Comparison of ENCODE assay signal across 26 cellular contexts in the genomic region with DNA sequence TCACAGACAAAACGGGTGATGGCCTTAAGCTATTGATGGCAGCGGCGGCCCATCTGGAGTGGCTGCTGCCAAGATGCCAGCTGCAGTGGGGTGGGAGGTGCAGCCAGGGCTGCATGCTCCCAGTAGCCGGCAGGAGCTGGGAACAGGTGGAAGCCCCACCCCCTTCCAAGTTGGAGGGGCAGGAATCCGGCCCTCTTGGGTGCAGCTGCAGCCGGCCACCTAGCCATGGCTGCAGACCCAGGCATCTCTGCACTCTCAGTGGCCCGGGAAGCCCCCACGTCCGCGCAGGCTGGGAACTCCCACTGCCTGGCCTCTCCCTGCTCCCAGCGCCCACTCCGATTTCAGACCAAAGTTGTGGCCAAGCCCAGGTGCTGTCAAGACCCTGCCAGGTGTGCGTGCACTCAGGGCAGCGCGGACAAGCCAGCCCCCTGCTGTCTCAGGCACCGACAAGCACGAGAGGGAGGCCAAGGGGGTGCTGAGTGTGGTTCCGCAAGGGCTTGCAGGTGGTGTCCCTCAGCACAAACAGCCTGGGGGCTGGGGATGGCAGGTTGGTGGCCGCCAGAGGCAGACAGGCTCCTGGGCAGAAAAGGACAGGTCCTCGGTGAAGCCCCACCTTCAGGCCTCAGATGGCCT.
DNase-seq lines count a peak whose midpoint lies in the region; ATAC-seq and TF ChIP-seq lines count a peak whose summit lies in the region.
"Had no signal": no experiment of that assay in that cellular context is flagged by ENCODE, and none has a peak within 500 bp of the region (broad histone marks: within the 10 kb centered on the region; RNA-seq: fewer than 3 reads in every experiment).

No MANE protein-coding gene starts in this region.

- H3K36me3 ChIP-seq in GM23338 (ENCODE audit: insufficient read depth) = no peaks in the 10 kb centered on the region
- no peaks in the 10 kb centered on the region for H3K36me3 ChIP-seq in endodermal cell (ENCODE audit: control insufficient read depth, insufficient read depth, low read length)
- H3K36me3 ChIP-seq: BLaER1, cardiac muscle cell, SJCRH30, upper lobe of left lung had no signal

- H3K4me3 Mint-ChIP-seq in GM23338 = no peak overlapping the region
- H3K4me3 Mint-ChIP-seq in endodermal cell = no peak overlapping the region
- no peak overlapping the region for H3K4me3 Mint-ChIP-seq in nephron progenitor cell
- no peak overlapping the region for H3K4me3 Mint-ChIP-seq in activated naive CD8-positive, alpha-beta T cell treated with anti-CD3 and anti-CD28 coated beads, Interleukin-2, amount 50 U/mL, for 24 hours
- H3K4me3 Mint-ChIP-seq: activated T-cell treated with anti-CD3 and anti-CD28 coated beads, Interleukin-2, amount 50 U/mL, for 4 hours; memory B cell; naive thymus-derived CD8-positive, alpha-beta T cell had no signal

- DNase-seq in COLO668 (lab: John Stamatoyannopoulos, UW; ENCODE audit: unreplicated experiment) = peak; percentile 31
- peak; percentile 5 for DNase-seq in GM23338 (ENCODE audit: low spot score)
- peak; percentile 30 for DNase-seq in NCI-H345 treated with DMSO at 0.1 percent for 48 hours (lab: John Stamatoyannopoulos, UW; ENCODE audit: unreplicated experiment)
- peak; percentile 63 for DNase-seq in endodermal cell
- DNase-seq in nephron progenitor cell = no peak
- DNase-seq in NCI-H774 (lab: John Stamatoyannopoulos, UW) = no peak
- DNase-seq in activated naive CD8-positive, alpha-beta T cell treated with anti-CD3 and anti-CD28 coated beads, Interleukin-2, amount 50 U/mL, for 24 hours = no peak
- no peak for DNase-seq in DMS153 treated with DMSO at 0.1 percent for 48 hours (lab: John Stamatoyannopoulos, UW; ENCODE audit: unreplicated experiment)
- DNase-seq: activated CD8-positive, alpha-beta memory T cell treated with anti-CD3 and anti-CD28 coated beads for 24 hours; activated naive CD4-positive, alpha-beta T cell treated with Interleukin-2 at 50 U/mL for 16 hours; activated T-cell treated with anti-CD3 and anti-CD28 coated beads, Interleukin-2, amount 50 U/mL, for 4 hours; amniotic stem cell; Calu3; dermis blood vessel endothelial cell; naive thymus-derived CD8-positive, alpha-beta T cell; NCI-H2081; NCI-H526 treated with DMSO at 0.1 percent for 48 hours; PC-9; right cardiac atrium; SJCRH30; T-helper 1 cell had no signal

- no peaks in the 10 kb centered on the region for H3K9me3 ChIP-seq in endodermal cell (ENCODE audit: control insufficient read depth, low read length)
- H3K9me3 ChIP-seq: BLaER1, SJCRH30, upper lobe of left lung had no signal

- H3K9me3 Mint-ChIP-seq in GM23338 (no peaks in the 10 kb centered on the region), endodermal cell (no peaks in the 10 kb centered on the region), nephron progenitor cell (peaks cover 3% of the 10 kb centered on the region)
- peaks cover 13% of the 10 kb centered on the region for H3K9me3 Mint-ChIP-seq in activated naive CD8-positive, alpha-beta T cell treated with anti-CD3 and anti-CD28 coated beads, Interleukin-2, amount 50 U/mL, for 24 hours

- H3K27ac Mint-ChIP-seq in GM23338 (no peak overlapping the region), endodermal cell (no peak overlapping the region), nephron progenitor cell (no peak overlapping the region)
- no peak overlapping the region for H3K27ac Mint-ChIP-seq in activated naive CD8-positive, alpha-beta T cell treated with anti-CD3 and anti-CD28 coated beads, Interleukin-2, amount 50 U/mL, for 24 hours
- H3K27ac Mint-ChIP-seq: memory B cell; naive thymus-derived CD8-positive, alpha-beta T cell had no signal

- no peak overlapping the region for H3K4me3 ChIP-seq in GM23338
- no peak overlapping the region for H3K4me3 ChIP-seq in endodermal cell (ENCODE audit: low read length)
- H3K4me3 ChIP-seq: BLaER1, cardiac muscle cell, PC-9, SJCRH30, upper lobe of left lung had no signal

- H4K20me1 ChIP-seq in GM23338 (replicated peaks; ENCODE audit: insufficient read depth) = no peaks in the 10 kb centered on the region
- H4K20me1 ChIP-seq: BLaER1 had no signal

- no peak for TF ChIP-seq CTCF in GM23338 (conservative IDR thresholded peaks at IDR 0.05; ENCODE audit: low read depth in 2 of 2)
- no peak for TF ChIP-seq CTCF in endodermal cell (conservative IDR thresholded peaks at IDR 0.05)
- TF ChIP-seq CTCF in nephron progenitor cell (IDR thresholded peaks at IDR 0.05) = no peak

- H3K27me3 ChIP-seq in GM23338 (ENCODE audit: insufficient read depth) = no peaks in the 10 kb centered on the region
- no peaks in the 10 kb centered on the region for H3K27me3 ChIP-seq in endodermal cell (ENCODE audit: control insufficient read depth, insufficient read depth, low read length, poor library complexity, severe bottlenecking)
- H3K27me3 ChIP-seq: BLaER1, cardiac muscle cell, upper lobe of left lung had no signal

- 0 out of 2 replicates have a peak overlapping the region, but pooled peaks have one; percentile 63 for H2AFZ ChIP-seq in GM23338
- H2AFZ ChIP-seq: PC-9 had no signal

- no peaks in the 10 kb centered on the region for H3F3A ChIP-seq in GM23338 (replicated peaks; ENCODE audit: low read depth)

- no peak overlapping the region for H3K9ac ChIP-seq in endodermal cell (ENCODE audit: extremely low read depth, low read length, poor library complexity, severe bottlenecking)
- H3K9ac ChIP-seq: BLaER1 had no signal

- peaks cover 11% of the 10 kb centered on the region; the same call in 1 of the 2 replicates for H3K9me2 ChIP-seq in GM23338 (ENCODE audit: insufficient read depth)

- H3K4me1 ChIP-seq in GM23338 (ENCODE audit: insufficient read depth) = no peaks in the 10 kb centered on the region
- H3K4me1 ChIP-seq in endodermal cell (ENCODE audit: control insufficient read depth, insufficient read depth, low read length) = no peaks in the 10 kb centered on the region
- H3K4me1 ChIP-seq: BLaER1, SJCRH30, upper lobe of left lung had no signal

- no peak overlapping the region for H3K4me2 ChIP-seq in GM23338
- H3K4me2 ChIP-seq: BLaER1, PC-9 had no signal

- 90 to 92% methylated on average over 9 to 20 of the region's 20 CpGs for WGBS in endodermal cell (ENCODE audit: insufficient coverage in 1 of 2, insufficient read length in 1 of 2), 2 experiments

- H3K79me2 ChIP-seq in GM23338 (replicated peaks; ENCODE audit: insufficient read depth) = no peaks in the 10 kb centered on the region

- H3K4me1 Mint-ChIP-seq in GM23338 (no peaks in the 10 kb centered on the region; the same call in 2 of the 3 replicates), endodermal cell (no peaks in the 10 kb centered on the region), nephron progenitor cell (no peaks in the 10 kb centered on the region)
- H3K4me1 Mint-ChIP-seq in activated naive CD8-positive, alpha-beta T cell treated with anti-CD3 and anti-CD28 coated beads, Interleukin-2, amount 50 U/mL, for 24 hours = no peaks in the 10 kb centered on the region
- H3K4me1 Mint-ChIP-seq: memory B cell; naive thymus-derived CD8-positive, alpha-beta T cell had no signal

- H3K27me3 Mint-ChIP-seq in GM23338 (ENCODE audit: insufficient read depth, low read depth, poor library complexity) (peaks cover 6% of the 10 kb centered on the region), endodermal cell (ENCODE audit: insufficient read depth) (no peaks in the 10 kb centered on the region), nephron progenitor cell (ENCODE audit: low read depth, poor library complexity) (no peaks in the 10 kb centered on the region)
- peaks cover 6% of the 10 kb centered on the region for H3K27me3 Mint-ChIP-seq in activated naive CD8-positive, alpha-beta T cell treated with anti-CD3 and anti-CD28 coated beads, Interleukin-2, amount 50 U/mL, for 24 hours

- peak; percentile 68 for ATAC-seq in GM23338
- ATAC-seq in activated naive CD8-positive, alpha-beta T cell treated with anti-CD3 and anti-CD28 coated beads, Interleukin-2, amount 50 U/mL, for 24 hours = no peak
- ATAC-seq: activated T-cell treated with anti-CD3 and anti-CD28 coated beads, Interleukin-2, amount 50 U/mL, for 4 hours; HCT116; naive thymus-derived CD8-positive, alpha-beta T cell had no signal

- H3K36me3 Mint-ChIP-seq in GM23338 (ENCODE audit: low read depth) = no peaks in the 10 kb centered on the region
- H3K36me3 Mint-ChIP-seq in endodermal cell (ENCODE audit: low read depth) = no peaks in the 10 kb centered on the region
- H3K36me3 Mint-ChIP-seq in nephron progenitor cell (ENCODE audit: low read depth) = no peaks in the 10 kb centered on the region
- H3K36me3 Mint-ChIP-seq in activated naive CD8-positive, alpha-beta T cell treated with anti-CD3 and anti-CD28 coated beads, Interleukin-2, amount 50 U/mL, for 24 hours (ENCODE audit: low read depth) = no peaks in the 10 kb centered on the region
- H3K36me3 Mint-ChIP-seq: memory B cell had no signal

- H3K27ac ChIP-seq in GM23338 (ENCODE audit: low read depth) (no peak overlapping the region), endodermal cell (ENCODE audit: low read depth, low read length) (no peak overlapping the region)
- H3K27ac ChIP-seq: BLaER1, cardiac muscle cell, PC-9, SJCRH30, upper lobe of left lung had no signal

TF ChIP-seq in GM23338, 12 proteins besides CTCF, POLR2A, EP300 and RAD21 (continues in another document):
- TF ChIP-seq, protein P1, sequence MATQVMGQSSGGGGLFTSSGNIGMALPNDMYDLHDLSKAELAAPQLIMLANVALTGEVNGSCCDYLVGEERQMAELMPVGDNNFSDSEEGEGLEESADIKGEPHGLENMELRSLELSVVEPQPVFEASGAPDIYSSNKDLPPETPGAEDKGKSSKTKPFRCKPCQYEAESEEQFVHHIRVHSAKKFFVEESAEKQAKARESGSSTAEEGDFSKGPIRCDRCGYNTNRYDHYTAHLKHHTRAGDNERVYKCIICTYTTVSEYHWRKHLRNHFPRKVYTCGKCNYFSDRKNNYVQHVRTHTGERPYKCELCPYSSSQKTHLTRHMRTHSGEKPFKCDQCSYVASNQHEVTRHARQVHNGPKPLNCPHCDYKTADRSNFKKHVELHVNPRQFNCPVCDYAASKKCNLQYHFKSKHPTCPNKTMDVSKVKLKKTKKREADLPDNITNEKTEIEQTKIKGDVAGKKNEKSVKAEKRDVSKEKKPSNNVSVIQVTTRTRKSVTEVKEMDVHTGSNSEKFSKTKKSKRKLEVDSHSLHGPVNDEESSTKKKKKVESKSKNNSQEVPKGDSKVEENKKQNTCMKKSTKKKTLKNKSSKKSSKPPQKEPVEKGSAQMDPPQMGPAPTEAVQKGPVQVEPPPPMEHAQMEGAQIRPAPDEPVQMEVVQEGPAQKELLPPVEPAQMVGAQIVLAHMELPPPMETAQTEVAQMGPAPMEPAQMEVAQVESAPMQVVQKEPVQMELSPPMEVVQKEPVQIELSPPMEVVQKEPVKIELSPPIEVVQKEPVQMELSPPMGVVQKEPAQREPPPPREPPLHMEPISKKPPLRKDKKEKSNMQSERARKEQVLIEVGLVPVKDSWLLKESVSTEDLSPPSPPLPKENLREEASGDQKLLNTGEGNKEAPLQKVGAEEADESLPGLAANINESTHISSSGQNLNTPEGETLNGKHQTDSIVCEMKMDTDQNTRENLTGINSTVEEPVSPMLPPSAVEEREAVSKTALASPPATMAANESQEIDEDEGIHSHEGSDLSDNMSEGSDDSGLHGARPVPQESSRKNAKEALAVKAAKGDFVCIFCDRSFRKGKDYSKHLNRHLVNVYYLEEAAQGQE (IDR thresholded peaks at IDR 0.05; ENCODE audit: unreplicated experiment) = no peak
- TF ChIP-seq EZH2 (IDR thresholded peaks at IDR 0.05; ENCODE audit: low read depth, unreplicated experiment) = no peak

Comparison
In these comparisons a context has a peak if more than half of its experiments do, and no peak if none do; other contexts are left out.
1. DNase-seq: peak in COLO668 (single experiment), GM23338 (single experiment), NCI-H345 treated with DMSO at 0.1 percent for 48 hours (single experiment) and endodermal cell (single experiment); none in nephron progenitor cell (single experiment), NCI-H774 (single experiment), activated naive CD8-positive, alpha-beta T cell treated with anti-CD3 and anti-CD28 coated beads, Interleukin-2, amount 50 U/mL, for 24 hours (single experiment) and DMS153 treated with DMSO at 0.1 percent for 48 hours (single experiment).